ENCODE assay signal across 5 cellular contexts in the genomic region with DNA sequence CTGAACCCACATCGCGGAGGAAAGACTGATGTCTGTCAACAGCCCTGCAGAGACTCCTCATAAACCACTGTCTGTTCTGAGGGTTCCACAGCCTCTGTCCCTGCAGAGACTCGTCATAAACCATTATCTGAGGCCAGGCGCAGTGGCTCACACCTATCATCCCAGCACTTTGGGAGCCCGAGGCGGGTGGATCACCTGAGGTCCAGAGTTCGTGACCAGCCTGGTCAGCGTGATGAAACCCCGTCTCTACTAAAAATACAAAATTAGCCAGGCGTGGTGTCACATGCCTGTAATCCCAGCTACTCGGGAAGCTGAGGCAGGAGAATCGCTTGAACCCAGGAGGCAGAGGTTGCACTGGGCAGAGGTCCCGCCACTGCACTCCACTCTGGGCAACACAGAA.
DNase-seq lines count a peak whose midpoint lies in the region; ATAC-seq, FAIRE-seq and TF ChIP-seq lines count a peak whose summit lies in the region.
"Not testable (repeated sequence)": the region's sequence is repeated elsewhere in the genome, so short reads cannot be mapped to it uniquely, and the experiment has no call there.

No MANE protein-coding gene starts in this region.

- H3K36me3 ChIP-seq in Caco-2 (ENCODE audit: control insufficient read depth, insufficient read depth, low read length); H1 (ENCODE audit: control insufficient read depth in 2 of 4, insufficient read depth in 4 of 4, low read length in 3 of 4): not testable (repeated sequence)

- not testable (repeated sequence) for H3K4ac ChIP-seq in H1 (replicated peaks; ENCODE audit: insufficient read length, low read depth, low read length)

- H2AK5ac ChIP-seq in H1 (ENCODE audit: low read depth, low read length) = not testable (repeated sequence)

- H4K5ac ChIP-seq in H1 (ENCODE audit: insufficient read length, low read depth, low read length) = not testable (repeated sequence)

- H3K4me1 Mint-ChIP-seq in Caco-2 (ENCODE audit: low read depth, unreplicated experiment); nephron progenitor cell: not testable (repeated sequence)
- H3K4me1 Mint-ChIP-seq in WTC11 = peaks cover 21% of the 10 kb centered on the region

- not testable (repeated sequence) for H2BK15ac ChIP-seq in H1 (ENCODE audit: low read length)

- not testable (repeated sequence) for TF ChIP-seq EP300 in H1 (IDR thresholded peaks at IDR 0.05; ENCODE audit: borderline replicate concordance in 1 of 2, low read depth in 2 of 2, low read length in 2 of 2)

- H3K9me3 Mint-ChIP-seq in Caco-2 (ENCODE audit: unreplicated experiment); WTC11; nephron progenitor cell: not testable (repeated sequence)

- not testable (repeated sequence) for H3K4me3 Mint-ChIP-seq in Caco-2 (ENCODE audit: unreplicated experiment); WTC11; nephron progenitor cell

- H2BK120ac ChIP-seq in H1 (replicated peaks; ENCODE audit: low read depth, low read length) = not testable (repeated sequence)

- not testable (repeated sequence) for H4K20me1 ChIP-seq in H1 (replicated peaks in 1 of 2; ENCODE audit: control insufficient read depth in 1 of 2, insufficient read depth in 2 of 2, low read length in 2 of 2)

- TF ChIP-seq CTCF in Caco-2 (IDR thresholded peaks at IDR 0.05; ENCODE audit: insufficient read depth in 1 of 2, low read depth in 1 of 2, low read length in 1 of 2, severe bottlenecking in 1 of 2, unreplicated experiment in 1 of 2); WTC11 (IDR thresholded peaks at IDR 0.05); H1 (IDR thresholded peaks at IDR 0.05; ENCODE audit: control extremely low read depth in 1 of 3, insufficient read depth in 1 of 3, low read depth in 1 of 3, low read length in 3 of 3); nephron progenitor cell (IDR thresholded peaks at IDR 0.05): not testable (repeated sequence)

- not testable (repeated sequence) for BruUV-seq in Caco-2 (replicated peaks; lab: Mats Ljungman, UMichigan)

- not testable (repeated sequence) for TF ChIP-seq POLR2A in H1 (IDR thresholded peaks at IDR 0.05; ENCODE audit: control extremely low read depth in 1 of 2, low read depth in 2 of 2, low read length in 2 of 2)

- H3K27me3 Mint-ChIP-seq in Caco-2 (ENCODE audit: insufficient read depth, unreplicated experiment); WTC11 (ENCODE audit: low read depth); nephron progenitor cell (ENCODE audit: low read depth, poor library complexity): not testable (repeated sequence)

- 0 out of 2 replicates have a peak overlapping the region, but pooled peaks have one; percentile 10 for H2BK20ac ChIP-seq in H1 (ENCODE audit: low read length)

- H2BK5ac ChIP-seq in H1 (ENCODE audit: low read depth, low read length) = not testable (repeated sequence)

- not testable (repeated sequence) for DNase-seq in Caco-2; WTC11 (ENCODE audit: low spot score); H1 (ENCODE audit: low read depth in 1 of 2, low spot score in 2 of 2); nephron progenitor cell
- DNase-seq in posterior vena cava (ENCODE audit: low spot score) = peak; percentile 28

- not testable (repeated sequence) for H3K23me2 ChIP-seq in H1 (ENCODE audit: low read depth, low read length)

- intact Hi-C loops in Caco-2 (cut with micrococcal nuclease; ENCODE audit: unreplicated experiment); posterior vena cava (cut with DNase I): not testable (repeated sequence)

- H3K23ac ChIP-seq in H1 (ENCODE audit: insufficient read length) = not testable (repeated sequence)

- not testable (repeated sequence) for ATAC-seq in WTC11

- H3K27ac Mint-ChIP-seq in Caco-2 (ENCODE audit: unreplicated experiment) = peak overlapping the region; percentile 95
- H3K27ac Mint-ChIP-seq in WTC11 = peak overlapping the region; percentile 65; the same call in 1 of the 2 replicates
- peak overlapping the region; percentile 42 for H3K27ac Mint-ChIP-seq in nephron progenitor cell

- H3K9ac ChIP-seq in H1 (replicated peaks in 1 of 4; ENCODE audit: extremely low read depth in 1 of 4, low read depth in 3 of 4, low read length in 3 of 4) = not testable (repeated sequence)

- not testable (repeated sequence) for H3K14ac ChIP-seq in H1 (ENCODE audit: insufficient read length)

- 0 out of 2 replicates have a peak overlapping the region, but pooled peaks have one; percentile 50 for H2BK12ac ChIP-seq in H1 (ENCODE audit: low read depth, low read length)

- not testable (repeated sequence) for H4K8ac ChIP-seq in H1 (ENCODE audit: extremely low read depth, insufficient read depth, low read length)

- peaks cover 19% of the 10 kb centered on the region for H3K4me1 ChIP-seq in Caco-2
- H3K4me1 ChIP-seq in H1 (replicated peaks in 1 of 4; ENCODE audit: control insufficient read depth in 3 of 4, insufficient read depth in 4 of 4, low read length in 3 of 4) = peaks cover 0 to 10% (median 0%) of the 10 kb centered on the region in 4 experiments; a peak in 1 of 7 replicates

- not testable (repeated sequence) for H3K56ac ChIP-seq in H1 (replicated peaks; ENCODE audit: insufficient read length, low read depth, low read length)

- H3K27ac ChIP-seq in H1 (ENCODE audit: low read depth, low read length) = not testable (repeated sequence)

- POLR2A ChIA-PET in Caco-2 (lab: Charles Lee); WTC11 (lab: Charles Lee); H1 (lab: Charles Lee; ENCODE audit: partially characterized antibody): not testable (repeated sequence)

- not testable (repeated sequence) for H4K91ac ChIP-seq in H1 (replicated peaks; ENCODE audit: insufficient read length, low read length)

- not testable (repeated sequence) for H2AFZ ChIP-seq in H1 (ENCODE audit: low read length)

- WGBS in H1 (ENCODE audit: extremely low coverage in 1 of 2, insufficient coverage in 1 of 2, insufficient read length in 1 of 2, insufficient replicate concordance in 2 of 2, low coverage in 1 of 2, low lambda C conversion rate in 2 of 2, missing lambda C conversion rate in 1 of 2), 2 experiments = 86% methylated on average over 10 of the region's 13 CpGs; no CpG with 5 or more reads in 1 of the 2 experiments

- H3K27me3 ChIP-seq in Caco-2 (replicated peaks; ENCODE audit: control insufficient read depth, insufficient read depth, low read length); H1 (replicated peaks in 1 of 4; ENCODE audit: control insufficient read depth in 3 of 4, extremely low read depth in 1 of 4, insufficient read depth in 3 of 4, low read length in 3 of 4): not testable (repeated sequence)

- H3K9me3 ChIP-seq in Caco-2; H1 (ENCODE audit: insufficient read depth in 2 of 2, low read depth in 1 of 2, low read length in 1 of 2): not testable (repeated sequence)

- not testable (repeated sequence) for H3K4me2 ChIP-seq in H1 (ENCODE audit: insufficient read depth in 1 of 2, low read depth in 2 of 2, low read length in 2 of 2)

- CTCF ChIA-PET in Caco-2 (lab: Charles Lee); WTC11 (lab: Charles Lee); H1 (lab: Charles Lee; ENCODE audit: partially characterized antibody): not testable (repeated sequence)

- H3K18ac ChIP-seq in H1 (ENCODE audit: extremely low read depth, low read length) = not testable (repeated sequence)

- not testable (repeated sequence) for TF ChIP-seq RAD21 in H1 (IDR thresholded peaks at IDR 0.05 in 1 of 2, conservative IDR thresholded peaks at IDR 0.05 in 1 of 2; ENCODE audit: low read depth in 2 of 2, low read length in 2 of 2)

- not testable (repeated sequence) for H3K4me3 ChIP-seq in Caco-2 (ENCODE audit: low read depth, low read length); H1 (ENCODE audit: extremely low read depth in 1 of 4, insufficient read depth in 2 of 4, low read depth in 3 of 4, low read length in 4 of 4)

- H3K79me1 ChIP-seq in H1 (ENCODE audit: low read depth, low read length) = not testable (repeated sequence)

- H3K79me2 ChIP-seq in H1 (ENCODE audit: control insufficient read depth in 1 of 2, insufficient read depth in 2 of 2, low read length in 2 of 2) = not testable (repeated sequence)

- H3K36me3 Mint-ChIP-seq in Caco-2 (ENCODE audit: insufficient read depth, unreplicated experiment); WTC11: not testable (repeated sequence)
- H3K36me3 Mint-ChIP-seq in nephron progenitor cell (ENCODE audit: low read depth) = peaks cover 49% of the 10 kb centered on the region

- not testable (repeated sequence) for FAIRE-seq in H1 (lab: Jason Lieb, UNC)

Comparison
In these comparisons a context has a peak if more than half of its experiments do, and no peak if none do; other contexts are left out.
1. H3K27ac Mint-ChIP-seq: peak in every context shown above with its lines; median percentile 95 in Caco-2; 65 in WTC11; 42 in nephron progenitor cell.